Comparison of ENCODE assay signal across 29 cellular contexts in genomic region chr12:83807906-83808305, GRCh38.
"Had no signal": no experiment of that assay in that cellular context is flagged by ENCODE, and none has a peak within 500 bp of the region (broad histone marks: within the 10 kb centered on the region; RNA-seq: fewer than 3 reads in every experiment).

No MANE protein-coding gene starts in this region.

- H3K4me3 ChIP-seq: neural progenitor cell, ovary, psoas muscle, skin epidermis, smooth muscle cell, spleen, stomach, thoracic aorta, thyroid gland, tibial nerve, upper lobe of left lung, vagina had no signal

- H3K4me1 ChIP-seq: neural progenitor cell, parathyroid adenoma, psoas muscle, spleen, stomach, thyroid gland, tibial nerve, upper lobe of left lung, vagina had no signal

- H3K27ac Mint-ChIP-seq: naive thymus-derived CD4-positive, alpha-beta T cell; natural killer cell; nephron; neural progenitor cell; progenitor cell of endocrine pancreas; stimulated activated memory B cell treated with anti-CD40 and anti-IgM and Interleukin-4, amounts not matched to agents 10 μg/mL and 1 μg/mL and 100 μg/mL, for 72 hours had no signal

- H3K36me3 ChIP-seq: neural progenitor cell, ovary, spleen, stomach, thoracic aorta, thyroid gland, tibial nerve, upper lobe of left lung, vagina had no signal

- ATAC-seq: naive thymus-derived CD4-positive, alpha-beta T cell; natural killer cell; psoas muscle; right cardiac atrium; sciatic nerve; stimulated activated memory B cell treated with anti-CD40 and anti-IgM and Interleukin-4, amounts not matched to agents 10 μg/mL and 1 μg/mL and 100 μg/mL, for 72 hours; stimulated activated naive CD8-positive, alpha-beta T cell treated with anti-CD3 and anti-CD28 coated beads, Interleukin-15, Interleukin-2, amounts not matched to agents 100 U/mL and 50 U/mL, for 24 hours had no signal

- DNase-seq: naive thymus-derived CD4-positive, alpha-beta T cell; natural killer cell; ovary; posterior cingulate gyrus; psoas muscle; right cardiac atrium; spleen; stimulated activated CD4-positive, alpha-beta T cell treated with anti-CD3 and anti-CD28 coated beads, Interleukin-12 subunit alpha, Interleukin-12 subunit beta, amount 100 ng/mL, for 4 hours; stimulated activated CD4-positive, alpha-beta T cell treated with anti-CD3 and anti-CD28 coated beads, Interleukin-1b, Interleukin-23, amount 100 ng/mL, for 48 hours; stimulated activated CD4-positive, alpha-beta T cell treated with anti-CD3 and anti-CD28 coated beads, Interleukin-4, amount 100 ng/mL, for 1 hour; stimulated activated CD4-positive, alpha-beta T cell treated with anti-CD3 and anti-CD28 coated beads, Interleukin-4, amount 100 ng/mL, for 4 hours; stimulated activated CD8-positive, alpha-beta memory T cell treated with anti-CD3 and anti-CD28 coated beads, Interleukin-4, amount 100 ng/mL, for 48 hours; stimulated activated naive CD4-positive, alpha-beta T cell; stimulated activated naive CD8-positive, alpha-beta T cell treated with anti-CD3 and anti-CD28 coated beads, Interleukin-15, Interleukin-2, amounts not matched to agents 100 U/mL and 50 U/mL, for 24 hours; stomach; thyroid gland; trophoblast cell; upper lobe of left lung had no signal

- H3K27me3 Mint-ChIP-seq: naive thymus-derived CD4-positive, alpha-beta T cell; progenitor cell of endocrine pancreas; stimulated activated memory B cell treated with anti-CD40 and anti-IgM and Interleukin-4, amounts not matched to agents 10 μg/mL and 1 μg/mL and 100 μg/mL, for 72 hours had no signal

- H3K27me3 ChIP-seq: neural progenitor cell, ovary, spleen, stomach, thyroid gland, tibial nerve, upper lobe of left lung, vagina had no signal

- H3K9ac ChIP-seq: neural progenitor cell, parathyroid adenoma had no signal

- H3K9me3 ChIP-seq: ovary, psoas muscle, spleen, stomach, thoracic aorta, thyroid gland, tibial nerve, upper lobe of left lung, vagina had no signal

- H3K9me3 Mint-ChIP-seq: nephron, neural progenitor cell had no signal

- H3K4me1 Mint-ChIP-seq: naive thymus-derived CD4-positive, alpha-beta T cell; natural killer cell; nephron; neural progenitor cell; stimulated activated memory B cell treated with anti-CD40 and anti-IgM and Interleukin-4, amounts not matched to agents 10 μg/mL and 1 μg/mL and 100 μg/mL, for 72 hours had no signal

- H3K4me3 Mint-ChIP-seq: naive thymus-derived CD4-positive, alpha-beta T cell; natural killer cell; nephron; neural progenitor cell; stimulated activated memory B cell treated with anti-CD40 and anti-IgM and Interleukin-4, amounts not matched to agents 10 μg/mL and 1 μg/mL and 100 μg/mL, for 72 hours had no signal
